27 cellular contexts compared by ENCODE assay signal in the genomic region with DNA sequence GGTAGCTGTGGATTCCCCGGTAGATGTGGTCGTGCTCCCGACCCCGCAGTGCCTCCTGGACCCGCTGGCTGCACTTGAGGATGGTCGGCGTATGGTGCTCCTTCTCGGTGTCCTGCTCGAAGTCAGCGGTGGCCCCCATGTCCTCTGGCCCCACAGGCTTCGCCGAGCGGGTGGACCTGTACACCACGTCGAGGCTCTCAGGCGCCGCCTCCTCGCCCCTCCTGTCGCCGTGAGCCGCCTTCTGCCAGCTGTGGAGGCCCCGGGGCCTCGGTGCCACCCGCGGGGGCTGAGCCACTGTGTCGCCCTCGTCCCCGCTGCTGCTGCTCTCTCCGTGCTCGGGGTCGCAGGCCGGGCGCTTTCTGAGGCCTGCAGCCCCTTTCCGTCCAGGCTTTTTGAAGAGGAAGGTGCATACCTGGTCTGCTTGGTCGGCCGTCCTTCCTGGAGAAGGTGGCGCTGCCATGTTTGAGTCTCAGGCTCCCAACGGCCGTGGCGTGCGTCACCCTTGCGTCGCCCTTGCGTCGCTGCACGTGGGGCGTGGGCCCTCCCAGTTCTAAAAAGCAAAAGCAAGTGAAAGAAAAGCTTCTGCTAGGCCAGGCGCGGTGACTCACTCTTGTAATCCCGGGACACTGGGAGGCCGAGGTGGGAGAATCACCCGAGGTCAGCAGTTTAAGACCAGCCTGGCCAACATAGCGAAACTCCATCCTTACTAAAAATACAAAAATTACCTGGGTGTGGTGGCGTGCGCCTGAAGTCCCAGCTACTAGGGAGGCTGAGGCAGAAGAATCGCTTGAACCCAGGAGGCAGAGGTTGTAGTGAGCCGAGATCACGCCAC. TPM values are rescaled to one million over a fixed set of nuclear protein-coding genes. Genes with fewer than 3 reads are reported as not detected.
"Had no signal": no experiment of that assay in that cellular context is flagged by ENCODE, and none has a peak within 500 bp of the region (broad histone marks: within the 10 kb centered on the region; RNA-seq: fewer than 3 reads in every experiment).

A gene (minus strand): TSS at position 493 of the 832 bp plus-strand sequence. CDS start 33 bp downstream, at position 460.

- H3K4me1 Mint-ChIP-seq: activated naive CD8-positive, alpha-beta T cell treated with anti-CD3 and anti-CD28 coated beads for 36 hours; naive B cell; stimulated activated naive B cell treated with anti-CD40 and anti-IgM and Interleukin-4, amounts not matched to agents 10 μg/mL and 1 μg/mL and 100 μg/mL, for 72 hours had no signal

- H3K27me3 ChIP-seq: neutrophil, sigmoid colon, spleen had no signal

- H3K9me3 Mint-ChIP-seq: activated naive CD8-positive, alpha-beta T cell treated with anti-CD3 and anti-CD28 coated beads for 36 hours; activated T-helper 1 cell treated with anti-CD3 and anti-CD28 coated beads, Interleukin-12 subunit alpha, Interleukin-12 subunit beta, Interleukin-2, Interleukin-4 antibody, amounts not matched to agents 30 ng/mL and 10 ng/mL and 1 ng/mL, durations not matched to agents 14 hours and 24 hours and 36 hours had no signal

- DNase-seq: activated CD4-positive, alpha-beta T cell treated with anti-CD3 and anti-CD28 coated beads, Interleukin-2, amount 50 U/mL, for 4 hours; activated naive CD4-positive, alpha-beta T cell; activated naive CD8-positive, alpha-beta T cell treated with anti-CD3 and anti-CD28 coated beads for 36 hours; amygdala; caudate nucleus; foreskin melanocyte; hypothalamus; kidney; mucosa of descending colon; naive B cell; sigmoid colon; spleen; stimulated activated naive B cell treated with anti-CD40 and anti-IgM and Interleukin-4, amounts not matched to agents 10 μg/mL and 1 μg/mL and 100 μg/mL, for 72 hours; SW 1271; T-helper 2 cell; WERI-Rb-1 had no signal

- H3K9me3 ChIP-seq: mucosa of descending colon, neutrophil, sigmoid colon, spleen had no signal

- H3K27ac ChIP-seq: neutrophil, parathyroid adenoma, spleen, WERI-Rb-1 had no signal

- H3K27ac Mint-ChIP-seq: activated naive CD8-positive, alpha-beta T cell treated with anti-CD3 and anti-CD28 coated beads for 36 hours; activated T-helper 1 cell treated with anti-CD3 and anti-CD28 coated beads, Interleukin-12 subunit alpha, Interleukin-12 subunit beta, Interleukin-2, Interleukin-4 antibody, amounts not matched to agents 30 ng/mL and 10 ng/mL and 1 ng/mL, durations not matched to agents 14 hours and 24 hours and 36 hours; naive B cell; stimulated activated naive B cell treated with anti-CD40 and anti-IgM and Interleukin-4, amounts not matched to agents 10 μg/mL and 1 μg/mL and 100 μg/mL, for 72 hours had no signal

- H3K36me3 Mint-ChIP-seq: activated naive CD8-positive, alpha-beta T cell treated with anti-CD3 and anti-CD28 coated beads for 36 hours; naive B cell; stimulated activated naive B cell treated with anti-CD40 and anti-IgM and Interleukin-4, amounts not matched to agents 10 μg/mL and 1 μg/mL and 100 μg/mL, for 72 hours had no signal

- H3K4me3 ChIP-seq: lung, mucosa of descending colon, sigmoid colon, spleen had no signal

- H3K9ac ChIP-seq: parathyroid adenoma had no signal

- H3K27me3 Mint-ChIP-seq: brain had no signal

- ATAC-seq: left lobe of liver; mucosa of descending colon; stimulated activated naive B cell treated with anti-CD40 and anti-IgM and Interleukin-4, amounts not matched to agents 10 μg/mL and 1 μg/mL and 100 μg/mL, for 72 hours had no signal

- H2AFZ ChIP-seq: parathyroid adenoma had no signal

- H3K4me3 Mint-ChIP-seq: activated naive CD8-positive, alpha-beta T cell treated with anti-CD3 and anti-CD28 coated beads for 36 hours; activated T-helper 1 cell treated with anti-CD3 and anti-CD28 coated beads, Interleukin-12 subunit alpha, Interleukin-12 subunit beta, Interleukin-2, Interleukin-4 antibody, amounts not matched to agents 30 ng/mL and 10 ng/mL and 1 ng/mL, durations not matched to agents 14 hours and 24 hours and 36 hours; brain; naive B cell; stimulated activated naive B cell treated with anti-CD40 and anti-IgM and Interleukin-4, amounts not matched to agents 10 μg/mL and 1 μg/mL and 100 μg/mL, for 72 hours had no signal

- FAIRE-seq: colon, kidney had no signal

- H3K36me3 ChIP-seq: neutrophil had no signal

RNA-seq across cellular contexts. Expression of the gene that starts here (rescaled TPM):
- total RNA-seq: activated naive CD8-positive, alpha-beta T cell treated with anti-CD3 and anti-CD28 coated beads for 36 hours; activated T-helper 1 cell treated with anti-CD3 and anti-CD28 coated beads, Interleukin-12 subunit alpha, Interleukin-12 subunit beta, Interleukin-2, Interleukin-4 antibody, amounts not matched to agents 30 ng/mL and 10 ng/mL and 1 ng/mL, durations not matched to agents 14 hours and 24 hours and 36 hours; epithelial cell of proximal tubule; fibroblast of lung; kidney; left lobe of liver; lung; mucosa of descending colon; sigmoid colon; spleen; urinary bladder had no signal
- polyA plus RNA-seq: fibroblast of lung, lung, sigmoid colon, spleen, thymus, urinary bladder had no signal
